In genomic region chr3:64023861-64024223, GRCh38 we compare ENCODE assay signal across 8 cellular contexts. TPM values are rescaled to one million over a fixed set of nuclear protein-coding genes. Genes with fewer than 3 reads are reported as not detected.
DNase-seq lines count a peak whose midpoint lies in the region; ATAC-seq and TF ChIP-seq lines count a peak whose summit lies in the region.

No MANE protein-coding gene starts in this region.

- H3K27me3 ChIP-seq in H9 (ENCODE audit: insufficient read depth, low read length) = no peaks in the 10 kb centered on the region
- H3K27me3 ChIP-seq in OCI-LY3 (ENCODE audit: low read depth, low read length) = peaks cover 26% of the 10 kb centered on the region
- H3K27me3 ChIP-seq in gastrocnemius medialis = no peaks in the 10 kb centered on the region
- no peaks in the 10 kb centered on the region for H3K27me3 ChIP-seq in brain microvascular endothelial cell (replicated peaks)

- H3K4me2 ChIP-seq in H9 (ENCODE audit: insufficient read depth, insufficient read length, low read length) = no peak overlapping the region
- H3K4me2 ChIP-seq in OCI-LY3 (ENCODE audit: low read length) = peak overlapping the region; percentile 94

- H2BK12ac ChIP-seq in H9 (ENCODE audit: insufficient read length, low read depth, low read length) = no peak overlapping the region

- peaks cover 12 to 29% (median 27%) of the 10 kb centered on the region in 3 experiments; a peak in 5 of 7 replicates for H3K36me3 Mint-ChIP-seq in H9 (ENCODE audit: insufficient read depth in 1 of 3, low read depth in 3 of 3)
- H3K36me3 Mint-ChIP-seq in effector memory CD8-positive, alpha-beta T cell (ENCODE audit: insufficient read depth) = peaks cover 43% of the 10 kb centered on the region

- H3K23me2 ChIP-seq in H9 (ENCODE audit: insufficient read length, low read depth, low read length, poor library complexity, severe bottlenecking) = peaks cover 3% of the 10 kb centered on the region

- H3K27ac ChIP-seq in H9 (ENCODE audit: insufficient read length, low read depth, low read length) = no peak overlapping the region
- H3K27ac ChIP-seq in OCI-LY3 (ENCODE audit: low read length) = peak overlapping the region; percentile 36; the same call in 1 of the 2 replicates
- H3K27ac ChIP-seq in gastrocnemius medialis = peak overlapping the region; percentile 83 to 91 (median 88)
- no peak overlapping the region for H3K27ac ChIP-seq in brain microvascular endothelial cell

- no peak for TF ChIP-seq POLR2A in gastrocnemius medialis (IDR thresholded peaks at IDR 0.05)
- no peak for TF ChIP-seq POLR2A in erythroblast (IDR thresholded peaks at IDR 0.05; ENCODE audit: low read length)

- no peaks in the 10 kb centered on the region for H4K20me1 ChIP-seq in H9 (ENCODE audit: control insufficient read depth, insufficient read depth, insufficient read length)
- peaks cover 4% of the 10 kb centered on the region; the same call in 1 of the 2 replicates for H4K20me1 ChIP-seq in OCI-LY3 (ENCODE audit: insufficient read depth, low read length)

- H3K4me3 Mint-ChIP-seq in H9 = peak overlapping the region; percentile 87 to 88
- peak overlapping the region; percentile 88 to 94 for H3K4me3 Mint-ChIP-seq in effector memory CD8-positive, alpha-beta T cell

- H4K5ac ChIP-seq in H9 (ENCODE audit: insufficient read length, low read depth, low read length) = no peak overlapping the region

- H2AFZ ChIP-seq in H9 (ENCODE audit: low read length) (no peak overlapping the region), OCI-LY3 (ENCODE audit: low read depth, low read length) (peak overlapping the region; percentile 100)

- H3K23ac ChIP-seq in H9 (ENCODE audit: insufficient read length, low read depth, low read length) = no peak overlapping the region

- H3K27ac Mint-ChIP-seq in H9 = peak overlapping the region in 1 of 3 experiments; percentile 35; a peak in 2 of 7 replicates
- peak overlapping the region; percentile 94 to 96 for H3K27ac Mint-ChIP-seq in effector memory CD8-positive, alpha-beta T cell

- H2AK5ac ChIP-seq in H9 (ENCODE audit: insufficient read length, low read length) = no peak overlapping the region

- H3K4ac ChIP-seq in H9 (ENCODE audit: low read depth, low read length) = no peak overlapping the region

- no peak overlapping the region for H2BK120ac ChIP-seq in H9 (ENCODE audit: low read depth, low read length, poor library complexity, severe bottlenecking)

- ATAC-seq in effector memory CD8-positive, alpha-beta T cell (replicated peaks) = no peak
- ATAC-seq in gastrocnemius medialis = no peak
- ATAC-seq in activated CD4-positive, CD25-positive, alpha-beta regulatory T cell treated with anti-CD3 and anti-CD28 coated beads, Interleukin-2, amount 50 U/mL, for 24 hours = no peak

- H4K8ac ChIP-seq in H9 (replicated peaks; ENCODE audit: insufficient read length, low read depth, low read length) = no peak overlapping the region

- peaks cover 3% of the 10 kb centered on the region; the same call in 1 of the 2 replicates for H3K27me3 Mint-ChIP-seq in H9 (ENCODE audit: low read depth)
- H3K27me3 Mint-ChIP-seq in effector memory CD8-positive, alpha-beta T cell = peaks cover 19 to 22% of the 10 kb centered on the region in 2 donors

- H3K9ac ChIP-seq in H9 (ENCODE audit: extremely low read depth, insufficient read length, low read length) (no peak overlapping the region), OCI-LY3 (ENCODE audit: low read length) (peak overlapping the region; percentile 85)

- no peak overlapping the region for H2BK15ac ChIP-seq in H9 (ENCODE audit: low read depth, low read length)

- H3T11ph ChIP-seq in H9 (ENCODE audit: low read length) = no peak overlapping the region

- peaks cover 22 to 25% of the 10 kb centered on the region in 2 experiments for H3K4me1 Mint-ChIP-seq in H9
- peaks cover 24 to 27% of the 10 kb centered on the region in 2 donors for H3K4me1 Mint-ChIP-seq in effector memory CD8-positive, alpha-beta T cell (ENCODE audit: low read depth in 2 of 2)

- H3K36me3 ChIP-seq in OCI-LY3 (replicated peaks; ENCODE audit: low read depth, low read length) (peaks cover 22% of the 10 kb centered on the region), gastrocnemius medialis (peaks cover 0 to 29% of the 10 kb centered on the region in 2 donors), brain microvascular endothelial cell (replicated peaks) (peaks cover under 1% of the 10 kb centered on the region)

- no peak overlapping the region for H3K56ac ChIP-seq in H9 (ENCODE audit: insufficient read length, low read depth, low read length)

- H2BK5ac ChIP-seq in H9 (ENCODE audit: insufficient read length, low read length) = no peak overlapping the region

- H4K91ac ChIP-seq in H9 (ENCODE audit: insufficient read length, low read depth, low read length) = no peak overlapping the region

- peaks cover 11% of the 10 kb centered on the region; the same call in 1 of the 2 replicates for H3K79me2 ChIP-seq in H9 (ENCODE audit: insufficient read depth, low read length)
- H3K79me2 ChIP-seq in OCI-LY3 (ENCODE audit: low read length) = peaks cover 32% of the 10 kb centered on the region

- H3K18ac ChIP-seq in H9 (ENCODE audit: insufficient read length, low read depth, low read length) = no peak overlapping the region

- no peak for DNase-seq in H9
- no peak for DNase-seq in effector memory CD8-positive, alpha-beta T cell
- DNase-seq in gastrocnemius medialis = no peak
- no peak for DNase-seq in erythroblast (lab: John Stamatoyannopoulos, UW)
- no peak for DNase-seq in GM10266 (ENCODE audit: extremely low spot score)
- no peak for DNase-seq in brain microvascular endothelial cell

- no peak for TF ChIP-seq CTCF in H9 (conservative IDR thresholded peaks at IDR 0.05)
- no peak for TF ChIP-seq CTCF in OCI-LY3 (IDR thresholded peaks at IDR 0.05; ENCODE audit: low read depth, low read length)
- no peak for TF ChIP-seq CTCF in gastrocnemius medialis (IDR thresholded peaks at IDR 0.05 in 4 of 5, conservative IDR thresholded peaks at IDR 0.05 in 1 of 5)
- no peak for TF ChIP-seq CTCF in GM10266 (IDR thresholded peaks at IDR 0.05; ENCODE audit: control insufficient read depth, insufficient read depth, low read depth, missing control alignments)
- no peak for TF ChIP-seq CTCF in brain microvascular endothelial cell (IDR thresholded peaks at IDR 0.05; ENCODE audit: low read depth, low read length, missing control alignments)

- no peaks in the 10 kb centered on the region; a peak in 1 of 5 replicates for H3K9me3 Mint-ChIP-seq in H9
- no peaks in the 10 kb centered on the region for H3K9me3 Mint-ChIP-seq in effector memory CD8-positive, alpha-beta T cell

- intact Hi-C loops in gastrocnemius medialis (cut with DNase I; ENCODE audit: low total_unique reads) = loop anchor here (2.0 kb wide), 1 partner anchor 63 kb away; no protein-coding TSS in a partner anchor

- no peak overlapping the region for H3K14ac ChIP-seq in H9 (ENCODE audit: insufficient read depth, low read length)

- WGBS in H9 (ENCODE audit: extremely low coverage, insufficient read length, low lambda C conversion rate) = no CpG with 5 or more reads among the region's 5 CpGs

- no peak overlapping the region for H2BK20ac ChIP-seq in H9 (ENCODE audit: low read depth, low read length, poor library complexity, severe bottlenecking)

- H3K4me3 ChIP-seq in OCI-LY3 (ENCODE audit: low read length) (peak overlapping the region; percentile 93), gastrocnemius medialis (peak overlapping the region; percentile 83 to 98 (median 88)), brain microvascular endothelial cell (ENCODE audit: low read depth, low read length) (no peak overlapping the region)

- in situ Hi-C loops in gastrocnemius medialis (cut with MboI; ENCODE audit: low sequenced_read_pairs in 4 of 4) (no loop called here), brain microvascular endothelial cell (cut with HindIII; ENCODE audit: low pct_ligation_motif_present, low sequenced_read_pairs) (no loop called here)

- no peaks in the 10 kb centered on the region for H3K79me1 ChIP-seq in H9 (ENCODE audit: insufficient read depth, low read depth, low read length, poor library complexity, severe bottlenecking)

- H3K9me3 ChIP-seq in H9 (ENCODE audit: control insufficient read depth, low read depth, low read length) (no peaks in the 10 kb centered on the region), OCI-LY3 (ENCODE audit: insufficient read depth, low read length) (no peaks in the 10 kb centered on the region), gastrocnemius medialis (no peaks in the 10 kb centered on the region)

- H3K4me1 ChIP-seq in H9 (ENCODE audit: insufficient read depth, low read length) = 0 out of 2 replicates have a peak, but pooled peaks cover 2% of the 10 kb centered on the region
- peaks cover 16% of the 10 kb centered on the region for H3K4me1 ChIP-seq in OCI-LY3 (ENCODE audit: low read length)
- H3K4me1 ChIP-seq in gastrocnemius medialis = peaks cover 19% of the 10 kb centered on the region in 2 donors

RNA-seq across cellular contexts. Expression of gene PSMD6, which starts 0.5 kb away (rescaled TPM):
- total RNA-seq in H9 (2021) = 112 and 113 TPM in 2 replicates
- 100 to 1,000 TPM; 150 to 220 (median 180) TPM for total RNA-seq in gastrocnemius medialis

Comparison
In these comparisons a context has a peak if more than half of its experiments do, and no peak if none do; other contexts are left out.
1. H3K27ac ChIP-seq: peak in OCI-LY3 (single experiment) and gastrocnemius medialis (4 of 4); none in H9 (single experiment) and brain microvascular endothelial cell (single experiment).